Comparison of ENCODE assay signal across 8 cellular contexts in genomic region chr11:113773092-113773415, GRCh38. TPM values are rescaled to one million over a fixed set of nuclear protein-coding genes. Genes with fewer than 3 reads are reported as not detected.
DNase-seq lines count a peak whose midpoint lies in the region; ATAC-seq, FAIRE-seq and TF ChIP-seq lines count a peak whose summit lies in the region.

No MANE protein-coding gene starts in this region.

- peaks cover 1% of the 10 kb centered on the region for H3K36me3 Mint-ChIP-seq in natural killer cell treated with Interleukin-12 subunit alpha and Interleukin-12 subunit beta and Interleukin-15 and Interleukin-18, amount 100 ng/mL, for 72 hours

- POLR2A ChIA-PET in AG04449 (lab: Yijun Ruan, JAX): no interaction called here

- no peaks in the 10 kb centered on the region for H3K9me3 Mint-ChIP-seq in natural killer cell treated with Interleukin-12 subunit alpha and Interleukin-12 subunit beta and Interleukin-15 and Interleukin-18, amount 100 ng/mL, for 72 hours

- TF ChIP-seq CTCF in AG04449 (IDR thresholded peaks at IDR 0.05; ENCODE audit: insufficient read depth, low read length, missing control alignments): no peak
- no peak for TF ChIP-seq CTCF in epithelial cell of proximal tubule (conservative IDR thresholded peaks at IDR 0.05; ENCODE audit: low read depth, low read length)

- H3K4me3 ChIP-seq in AG04449 (ENCODE audit: low read depth, low read length) (peak overlapping the region; percentile 95), epithelial cell of proximal tubule (ENCODE audit: low read depth, low read length) (peak overlapping the region; percentile 99)

- DNase-seq in AG04449 (ENCODE audit: low read depth, low spot score) (no peak), RPMI7951 (ENCODE audit: low read depth) (peak; percentile 36), epithelial cell of proximal tubule (ENCODE audit: low read depth) (peak; percentile 6), DMS114 treated with DMSO at 0.1 percent for 48 hours (lab: John Stamatoyannopoulos, UW; ENCODE audit: unreplicated experiment) (no peak), H54 (ENCODE audit: insufficient read length, low spot score) (no peak), 8988T (no peak)
- no peak for DNase-seq in natural killer cell treated with Interleukin-12 subunit alpha and Interleukin-12 subunit beta and Interleukin-15 and Interleukin-18, amount 100 ng/mL, for 72 hours (ENCODE audit: low spot score)

- no peak for FAIRE-seq in H54 (lab: Jason Lieb, UNC)

- no peak for TF ChIP-seq POLR2A in H54 (IDR thresholded peaks at IDR 0.05; ENCODE audit: low read depth, low read length)

- H3K27me3 Mint-ChIP-seq in natural killer cell treated with Interleukin-12 subunit alpha and Interleukin-12 subunit beta and Interleukin-15 and Interleukin-18, amount 100 ng/mL, for 72 hours: peaks cover 3 to 5% of the 10 kb centered on the region in 2 donors

- peaks cover 14 to 26% of the 10 kb centered on the region in 2 donors for H3K4me1 Mint-ChIP-seq in natural killer cell treated with Interleukin-12 subunit alpha and Interleukin-12 subunit beta and Interleukin-15 and Interleukin-18, amount 100 ng/mL, for 72 hours (ENCODE audit: low read depth in 2 of 2)

- H3K27ac Mint-ChIP-seq in natural killer cell treated with Interleukin-12 subunit alpha and Interleukin-12 subunit beta and Interleukin-15 and Interleukin-18, amount 100 ng/mL, for 72 hours: peak overlapping the region; percentile 94 to 98

- ATAC-seq in GM19438 (IDR thresholded peaks at IDR 0.05; ENCODE audit: low read depth, unreplicated experiment): peak; percentile 26
- ATAC-seq in natural killer cell treated with Interleukin-12 subunit alpha and Interleukin-12 subunit beta and Interleukin-15 and Interleukin-18, amount 100 ng/mL, for 72 hours: peak in 1 of 2 donors; percentile 33

- CTCF ChIA-PET in AG04449 (lab: Yijun Ruan, JAX): interaction anchor here (0.6 to 2.6 kb wide), 13 partner anchors 8 to 467 kb away, joined by 3 to 11 read pairs (median 4); no protein-coding TSS in a partner anchor

- H3K4me3 Mint-ChIP-seq in natural killer cell treated with Interleukin-12 subunit alpha and Interleukin-12 subunit beta and Interleukin-15 and Interleukin-18, amount 100 ng/mL, for 72 hours: peak overlapping the region; percentile 100

RNA-seq across cellular contexts. Expression of gene ZW10, which starts 0.4 kb away (rescaled TPM):
- 39.4 and 46.1 TPM in 2 replicates for total RNA-seq in RPMI7951 (2014; rRNA removed; shearing (Covaris generic))
- 16.3 and 25.7 TPM in 2 replicates for total RNA-seq in epithelial cell of proximal tubule
- total RNA-seq in natural killer cell treated with Interleukin-12 subunit alpha and Interleukin-12 subunit beta and Interleukin-15 and Interleukin-18, amount 100 ng/mL, for 72 hours: 10 to 100 TPM; 19.6 to 23.8 TPM

RNA-seq across cellular contexts. Expression of gene CLDN25, which starts 6.5 kb away (rescaled TPM):
- total RNA-seq in RPMI7951 (2014; rRNA removed; shearing (Covaris generic)): not detected in 2 replicates
- not detected in 2 replicates for total RNA-seq in epithelial cell of proximal tubule
- total RNA-seq in natural killer cell treated with Interleukin-12 subunit alpha and Interleukin-12 subunit beta and Interleukin-15 and Interleukin-18, amount 100 ng/mL, for 72 hours: not detected

Comparison
In these comparisons a context has a peak if more than half of its experiments do, and no peak if none do; other contexts are left out.
1. DNase-seq: peak in RPMI7951 (single experiment) and epithelial cell of proximal tubule (single experiment); none in AG04449 (single experiment), natural killer cell treated with Interleukin-12 subunit alpha and Interleukin-12 subunit beta and Interleukin-15 and Interleukin-18, amount 100 ng/mL, for 72 hours (single experiment), DMS114 treated with DMSO at 0.1 percent for 48 hours (single experiment), H54 (single experiment) and 8988T (single experiment).